In genomic region chr18:8791171-8791651, GRCh38 we compare ENCODE assay signal across 21 cellular contexts.
DNase-seq lines count a peak whose midpoint lies in the region; ATAC-seq, FAIRE-seq and TF ChIP-seq lines count a peak whose summit lies in the region.
"Had no signal": no experiment of that assay in that cellular context is flagged by ENCODE, and none has a peak within 500 bp of the region (broad histone marks: within the 10 kb centered on the region; RNA-seq: fewer than 3 reads in every experiment).

No MANE protein-coding gene starts in this region.

- no peak for TF ChIP-seq EP300 in suprapubic skin (IDR thresholded peaks at IDR 0.05)

- FAIRE-seq in bronchial epithelial cell (lab: Jason Lieb, UNC): no peak
- FAIRE-seq: A204.1 had no signal

- H3K36me3 ChIP-seq in BE2C: no peaks in the 10 kb centered on the region; the same call in 1 of the 2 replicates
- H3K36me3 ChIP-seq in HAP-1 (replicated peaks): no peaks in the 10 kb centered on the region
- no peaks in the 10 kb centered on the region for H3K36me3 ChIP-seq in bronchial epithelial cell (ENCODE audit: control insufficient read depth, insufficient read depth, low read length)
- peaks cover 35% of the 10 kb centered on the region for H3K36me3 ChIP-seq in iPS-20b (ENCODE audit: insufficient read depth, low read depth, low read length)
- no peaks in the 10 kb centered on the region for H3K36me3 ChIP-seq in suprapubic skin
- no peaks in the 10 kb centered on the region for H3K36me3 ChIP-seq in upper lobe of right lung

- H3K27ac ChIP-seq in iPS-20b (ENCODE audit: low read length) (peak overlapping the region; percentile 55), suprapubic skin (no peak overlapping the region), upper lobe of right lung (no peak overlapping the region)

- H3K4me3 ChIP-seq in BE2C (ENCODE audit: low read depth, low read length) (no peak overlapping the region), HAP-1 (no peak overlapping the region), bronchial epithelial cell (ENCODE audit: low read depth, low read length) (no peak overlapping the region), iPS-20b (ENCODE audit: low read length) (0 out of 2 replicates have a peak overlapping the region, but pooled peaks have one; percentile 8), suprapubic skin (no peak overlapping the region), upper lobe of right lung (no peak overlapping the region)

- intact Hi-C loops in upper lobe of right lung (cut with DNase I): no loop called here

- ATAC-seq in upper lobe of right lung: no peak
- ATAC-seq in GM21447 (IDR thresholded peaks at IDR 0.05; ENCODE audit: unreplicated experiment): no peak
- ATAC-seq: activated CD8-positive, alpha-beta T cell treated with anti-CD3 and anti-CD28 coated beads for 36 hours; effector memory CD8-positive, alpha-beta T cell; PC-3 had no signal

- in situ Hi-C loops in HAP-1 (cut with MboI; ENCODE audit: low sequenced_read_pairs): no loop called here

- no peak overlapping the region for H3K9ac ChIP-seq in iPS-20b (ENCODE audit: low read depth, low read length)

- no peak for TF ChIP-seq CTCF in BE2C (IDR thresholded peaks at IDR 0.05; ENCODE audit: low read depth, low read length)
- no peak for TF ChIP-seq CTCF in bronchial epithelial cell (IDR thresholded peaks at IDR 0.05; ENCODE audit: insufficient read depth, low read length, severe bottlenecking)
- no peak for TF ChIP-seq CTCF in suprapubic skin (IDR thresholded peaks at IDR 0.05)
- no peak for TF ChIP-seq CTCF in upper lobe of right lung (IDR thresholded peaks at IDR 0.05)

- no peaks in the 10 kb centered on the region for H3K27me3 ChIP-seq in BE2C
- H3K27me3 ChIP-seq in HAP-1 (ENCODE audit: low read depth): no peaks in the 10 kb centered on the region
- H3K27me3 ChIP-seq in bronchial epithelial cell (ENCODE audit: control insufficient read depth, insufficient read depth, low read length): no peaks in the 10 kb centered on the region
- H3K27me3 ChIP-seq in iPS-20b (ENCODE audit: insufficient read depth, low read length): no peaks in the 10 kb centered on the region
- no peaks in the 10 kb centered on the region for H3K27me3 ChIP-seq in suprapubic skin
- no peaks in the 10 kb centered on the region for H3K27me3 ChIP-seq in upper lobe of right lung

- peak; percentile 39 for DNase-seq in BE2C
- DNase-seq in HAP-1 (ENCODE audit: low spot score in 2 of 2): peak; percentile 70 to 86
- peak; percentile 14 for DNase-seq in bronchial epithelial cell (ENCODE audit: low read depth)
- no peak for DNase-seq in suprapubic skin (ENCODE audit: low spot score in 2 of 2)
- DNase-seq in upper lobe of right lung: no peak
- no peak for DNase-seq in activated T-cell treated with anti-CD3 and anti-CD28 coated beads, Interleukin-2, amount 50 U/mL, for 48 hours
- DNase-seq: activated CD4-positive, CD25-positive, alpha-beta regulatory T cell; activated CD8-positive, alpha-beta T cell treated with anti-CD3 and anti-CD28 coated beads for 36 hours; activated T-cell treated with anti-CD3 and anti-CD28 coated beads, Interleukin-2, amount 50 U/mL, for 24 hours; C1 segment of cervical spinal cord; DMS 273 treated with DMSO at 0.1 percent for 48 hours; effector memory CD8-positive, alpha-beta T cell; hypothalamus; NCI-H1105; NCI-H2171 treated with DMSO at 0.1 percent for 48 hours; NCI-H748 treated with DMSO at 0.1 percent for 48 hours; nephron progenitor cell; PC-3 had no signal

- 66% methylated on average over 4 of the region's 4 CpGs for WGBS in suprapubic skin

- H3K4me1 ChIP-seq in BE2C (peaks cover 42% of the 10 kb centered on the region), HAP-1 (peaks cover 32% of the 10 kb centered on the region), iPS-20b (ENCODE audit: insufficient read depth, low read length) (peaks cover 41% of the 10 kb centered on the region), suprapubic skin (no peaks in the 10 kb centered on the region), upper lobe of right lung (peaks cover 4% of the 10 kb centered on the region)

- H3K9me3 ChIP-seq in BE2C (no peaks in the 10 kb centered on the region), HAP-1 (no peaks in the 10 kb centered on the region), iPS-20b (ENCODE audit: insufficient read depth, low read depth, low read length) (no peaks in the 10 kb centered on the region), suprapubic skin (no peaks in the 10 kb centered on the region), upper lobe of right lung (no peaks in the 10 kb centered on the region)

- TF ChIP-seq POLR2A in suprapubic skin (IDR thresholded peaks at IDR 0.05): no peak

Comparison
In these comparisons a context has a peak if more than half of its experiments do, and no peak if none do; other contexts are left out.
1. DNase-seq: peak in BE2C (single experiment), HAP-1 (2 of 2) and bronchial epithelial cell (single experiment); none in suprapubic skin (0 of 2), upper lobe of right lung (single experiment) and activated T-cell treated with anti-CD3 and anti-CD28 coated beads, Interleukin-2, amount 50 U/mL, for 48 hours (0 of 2).